Comparison of ENCODE assay signal across 18 cellular contexts in the genomic region with DNA sequence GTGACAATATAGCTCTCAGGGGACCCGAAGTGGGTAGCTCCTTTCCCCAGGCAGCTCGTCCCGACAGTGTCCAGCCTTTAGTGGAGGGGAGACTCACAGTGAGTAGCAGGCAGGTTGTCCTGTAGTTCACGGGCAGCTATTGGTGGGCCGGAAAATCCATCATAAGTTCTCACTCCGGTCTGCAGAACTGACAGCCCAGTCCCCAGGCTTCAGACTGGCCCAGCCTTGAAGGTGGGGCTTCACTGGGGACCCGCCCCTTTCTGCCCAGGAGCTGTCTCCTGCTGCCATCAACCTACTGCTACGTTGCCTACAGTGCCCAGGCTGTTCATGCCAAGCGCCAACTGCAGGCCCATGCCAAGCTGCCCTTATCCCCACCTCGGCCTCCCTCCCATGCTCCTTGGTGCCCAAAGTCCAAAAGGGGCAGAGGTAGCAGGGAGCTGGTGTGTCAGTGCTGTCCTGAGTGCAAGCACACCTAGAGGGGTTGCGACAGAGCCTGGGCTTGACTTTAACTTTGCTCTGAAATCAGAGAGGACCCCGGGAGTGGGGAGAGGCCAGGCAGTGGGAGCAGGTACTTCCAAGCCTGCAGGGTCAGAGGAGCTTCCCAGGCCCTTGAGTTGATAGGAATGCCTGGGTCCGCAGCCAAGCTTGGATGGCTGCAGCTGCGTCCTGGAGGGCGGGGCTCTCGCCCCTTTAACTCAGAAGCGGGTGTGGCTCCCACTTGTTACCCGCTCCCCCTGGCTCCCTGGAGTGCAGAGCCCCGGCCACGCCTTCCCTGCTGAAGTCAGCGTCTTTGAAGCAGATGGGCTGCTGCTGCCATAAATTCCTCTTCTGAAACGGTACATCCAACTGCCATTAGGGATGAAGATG.
DNase-seq lines count a peak whose midpoint lies in the region; ATAC-seq, FAIRE-seq and TF ChIP-seq lines count a peak whose summit lies in the region.
"Had no signal": no experiment of that assay in that cellular context is flagged by ENCODE, and none has a peak within 500 bp of the region (broad histone marks: within the 10 kb centered on the region; RNA-seq: fewer than 3 reads in every experiment).

No MANE protein-coding gene starts in this region.

- no peak overlapping the region for H2AFZ ChIP-seq in Karpas-422 (ENCODE audit: low read length)

- H3K4me2 ChIP-seq in Karpas-422 (ENCODE audit: low read depth, low read length, poor library complexity, severe bottlenecking): no peak overlapping the region

- H3K4me1 ChIP-seq in left ventricle myocardium inferior (no peaks in the 10 kb centered on the region), iPS-15b (ENCODE audit: control insufficient read depth, insufficient read depth, low read length) (peaks cover 5% of the 10 kb centered on the region), Karpas-422 (ENCODE audit: low read length) (no peaks in the 10 kb centered on the region)
- H3K4me1 ChIP-seq: breast epithelium had no signal

- H3K27me3 ChIP-seq in left ventricle myocardium inferior (ENCODE audit: low read depth) (no peaks in the 10 kb centered on the region), iPS-15b (ENCODE audit: control insufficient read depth, insufficient read depth, low read length) (no peaks in the 10 kb centered on the region), Karpas-422 (ENCODE audit: low read length) (no peaks in the 10 kb centered on the region)
- H3K27me3 ChIP-seq: breast epithelium had no signal

- DNase-seq in left ventricle myocardium superior (peak; percentile 13), left ventricle myocardium inferior (no peak), NCI-H748 treated with DMSO at 0.1 percent for 48 hours (lab: John Stamatoyannopoulos, UW) (peak; percentile 53), urothelium cell line (ENCODE audit: low spot score) (peak; percentile 6), NCI-H526 treated with DMSO at 0.1 percent for 48 hours (lab: John Stamatoyannopoulos, UW) (no peak), coronary artery (ENCODE audit: low spot score) (no peak), Karpas-422 (no peak)
- DNase-seq: activated CD4-positive, alpha-beta T cell treated with anti-CD3 and anti-CD28 coated beads for 48 hours; activated naive CD8-positive, alpha-beta T cell treated with anti-CD3 and anti-CD28 coated beads for 36 hours; head of caudate nucleus; KBM-7; NCI-H1436 treated with DMSO at 0.1 percent for 48 hours; SHP77; stimulated activated naive B cell treated with anti-CD40 and anti-IgM and Interleukin-4, amounts not matched to agents 10 μg/mL and 1 μg/mL and 100 μg/mL, for 72 hours; T-helper 9 cell had no signal

- no peak overlapping the region for H3K4me3 ChIP-seq in left ventricle myocardium inferior
- H3K4me3 ChIP-seq in iPS-15b (ENCODE audit: low read depth, low read length): peak overlapping the region; percentile 40
- H3K4me3 ChIP-seq in coronary artery: no peak overlapping the region
- no peak overlapping the region for H3K4me3 ChIP-seq in Karpas-422 (ENCODE audit: low read length)
- H3K4me3 ChIP-seq: breast epithelium had no signal

- TF ChIP-seq CTCF in left ventricle myocardium inferior (IDR thresholded peaks at IDR 0.05; ENCODE audit: borderline replicate concordance) (no peak), coronary artery (IDR thresholded peaks at IDR 0.05) (no peak)

- no peaks in the 10 kb centered on the region for H3K9me2 ChIP-seq in Karpas-422 (replicated peaks; ENCODE audit: insufficient read depth, low read length)

- ATAC-seq in left ventricle myocardium superior: no peak
- ATAC-seq: stimulated activated naive B cell treated with anti-CD40 and anti-IgM and Interleukin-4, amounts not matched to agents 10 μg/mL and 1 μg/mL and 100 μg/mL, for 72 hours had no signal

- H3K27ac ChIP-seq in left ventricle myocardium inferior (replicated peaks) (no peak overlapping the region), coronary artery (no peak overlapping the region), Karpas-422 (ENCODE audit: low read length) (no peak overlapping the region)
- H3K27ac ChIP-seq: breast epithelium had no signal

- no peaks in the 10 kb centered on the region for H3K79me2 ChIP-seq in Karpas-422 (ENCODE audit: low read length)

- FAIRE-seq in urothelium cell line (lab: Jason Lieb, UNC): no peak
- FAIRE-seq: G401.6 had no signal

- H3K9me3 ChIP-seq in left ventricle myocardium inferior (replicated peaks) (no peaks in the 10 kb centered on the region), iPS-15b (ENCODE audit: control insufficient read depth, insufficient read depth, low read length) (no peaks in the 10 kb centered on the region), Karpas-422 (ENCODE audit: low read length) (peaks cover 28% of the 10 kb centered on the region)
- H3K9me3 ChIP-seq: breast epithelium had no signal

- intact Hi-C loops in left ventricle myocardium superior (cut with micrococcal nuclease) (no loop called here), left ventricle myocardium inferior (cut with micrococcal nuclease) (no loop called here)

- no peak overlapping the region for H3K9ac ChIP-seq in iPS-15b (ENCODE audit: low read depth, low read length)
- H3K9ac ChIP-seq in Karpas-422 (ENCODE audit: low read length): no peak overlapping the region

- H3K36me3 ChIP-seq in left ventricle myocardium inferior (no peaks in the 10 kb centered on the region), iPS-15b (ENCODE audit: control insufficient read depth, insufficient read depth, low read length) (no peaks in the 10 kb centered on the region), Karpas-422 (ENCODE audit: insufficient read depth, low read length) (no peaks in the 10 kb centered on the region)
- H3K36me3 ChIP-seq: breast epithelium had no signal

- no peaks in the 10 kb centered on the region for H4K20me1 ChIP-seq in Karpas-422 (ENCODE audit: insufficient read depth, low read depth, low read length)

Comparison
In these comparisons a context has a peak if more than half of its experiments do, and no peak if none do; other contexts are left out.
1. DNase-seq: peak in left ventricle myocardium superior (single experiment), NCI-H748 treated with DMSO at 0.1 percent for 48 hours (single experiment) and urothelium cell line (single experiment); none in left ventricle myocardium inferior (single experiment), NCI-H526 treated with DMSO at 0.1 percent for 48 hours (single experiment), coronary artery (single experiment) and Karpas-422 (single experiment).